In genomic region chr11:43067681-43068080, GRCh38 we compare ENCODE assay signal across 26 cellular contexts.
"Had no signal": no experiment of that assay in that cellular context is flagged by ENCODE, and none has a peak within 500 bp of the region (broad histone marks: within the 10 kb centered on the region; RNA-seq: fewer than 3 reads in every experiment).

No MANE protein-coding gene starts in this region.

- ATAC-seq: left colon; left lung; lower lobe of right lung; mucosa of descending colon; naive thymus-derived CD4-positive, alpha-beta T cell; natural killer cell treated with Interleukin-12 subunit alpha and Interleukin-12 subunit beta and Interleukin-15 and Interleukin-18, amount 100 ng/mL, for 72 hours; right cardiac atrium; sciatic nerve; stimulated activated effector memory CD8-positive, alpha-beta T cell treated with anti-CD3 and anti-CD28 coated beads, Interleukin-12 subunit alpha, Interleukin-12 subunit beta, amount 100 ng/mL, for 72 hours; upper lobe of right lung had no signal

- H3K27me3 ChIP-seq: left lung, ovary, suprapubic skin, tibial artery, upper lobe of right lung, uterus had no signal

- H3K27me3 Mint-ChIP-seq: natural killer cell treated with Interleukin-12 subunit alpha and Interleukin-12 subunit beta and Interleukin-15 and Interleukin-18, amount 100 ng/mL, for 72 hours; stimulated activated naive CD8-positive, alpha-beta T cell treated with anti-CD3 and anti-CD28 coated beads, Interleukin-15, Interleukin-2, amounts not matched to agents 100 ng/mL and 50 ng/mL, for 24 hours had no signal

- H3K4me3 ChIP-seq: left lung, lower lobe of right lung, mucosa of descending colon, ovary, prostate gland, skin epidermis, suprapubic skin, thoracic aorta, tibial artery, upper lobe of right lung, uterus had no signal

- H3K36me3 ChIP-seq: left lung, lower lobe of right lung, ovary, prostate gland, suprapubic skin, thoracic aorta, tibial artery, upper lobe of right lung, uterus had no signal

- H3K36me3 Mint-ChIP-seq: natural killer cell treated with Interleukin-12 subunit alpha and Interleukin-12 subunit beta and Interleukin-15 and Interleukin-18, amount 100 ng/mL, for 72 hours; stimulated activated effector memory CD8-positive, alpha-beta T cell treated with anti-CD3 and anti-CD28 coated beads, Interleukin-12 subunit alpha, Interleukin-12 subunit beta, amount 100 ng/mL, for 72 hours had no signal

- H3K4me3 Mint-ChIP-seq: naive thymus-derived CD4-positive, alpha-beta T cell; natural killer cell treated with Interleukin-12 subunit alpha and Interleukin-12 subunit beta and Interleukin-15 and Interleukin-18, amount 100 ng/mL, for 72 hours; stimulated activated effector memory CD8-positive, alpha-beta T cell treated with anti-CD3 and anti-CD28 coated beads, Interleukin-12 subunit alpha, Interleukin-12 subunit beta, amount 100 ng/mL, for 72 hours; stimulated activated naive CD8-positive, alpha-beta T cell treated with anti-CD3 and anti-CD28 coated beads, Interleukin-15, Interleukin-2, amounts not matched to agents 100 ng/mL and 50 ng/mL, for 24 hours had no signal

- DNase-seq: hippocampal formation; kidney; left colon; left lung; lower lobe of right lung; mammary epithelial cell; midbrain; mucosa of descending colon; naive thymus-derived CD4-positive, alpha-beta T cell; ovary; retina; right cardiac atrium; stimulated activated CD4-positive, alpha-beta T cell treated with anti-CD3 and anti-CD28 coated beads, Interleukin-4, amount 100 ng/mL, for 24 hours; stimulated activated naive CD4-positive, alpha-beta T cell; tibial artery; trophoblast cell; upper lobe of right lung; uterus had no signal

- H3K27ac Mint-ChIP-seq: naive thymus-derived CD4-positive, alpha-beta T cell; natural killer cell treated with Interleukin-12 subunit alpha and Interleukin-12 subunit beta and Interleukin-15 and Interleukin-18, amount 100 ng/mL, for 72 hours; stimulated activated effector memory CD8-positive, alpha-beta T cell treated with anti-CD3 and anti-CD28 coated beads, Interleukin-12 subunit alpha, Interleukin-12 subunit beta, amount 100 ng/mL, for 72 hours; stimulated activated naive CD8-positive, alpha-beta T cell treated with anti-CD3 and anti-CD28 coated beads, Interleukin-15, Interleukin-2, amounts not matched to agents 100 ng/mL and 50 ng/mL, for 24 hours had no signal

- H3K4me1 Mint-ChIP-seq: naive thymus-derived CD4-positive, alpha-beta T cell; stimulated activated effector memory CD8-positive, alpha-beta T cell treated with anti-CD3 and anti-CD28 coated beads, Interleukin-12 subunit alpha, Interleukin-12 subunit beta, amount 100 ng/mL, for 72 hours had no signal

- H3K4me1 ChIP-seq: left lung, lower lobe of right lung, prostate gland, suprapubic skin, tibial artery, upper lobe of right lung, uterus had no signal

- H3K9me3 ChIP-seq: lower lobe of right lung, mucosa of descending colon, ovary, prostate gland, suprapubic skin, thoracic aorta, tibial artery, upper lobe of right lung, uterus had no signal

- H3K27ac ChIP-seq: left lung, lower lobe of right lung, ovary, prostate gland, skin epidermis, suprapubic skin, thoracic aorta, tibial artery, upper lobe of right lung, uterus had no signal
